ENCODE assay signal across 1 cellular context in genomic region chr7:143765672-143766071, GRCh38. TPM values are rescaled to one million over a fixed set of nuclear protein-coding genes. Genes with fewer than 3 reads are reported as not detected.
"Had no signal": no experiment of that assay in that cellular context is flagged by ENCODE, and none has a peak within 500 bp of the region (broad histone marks: within the 10 kb centered on the region; RNA-seq: fewer than 3 reads in every experiment).

No MANE protein-coding gene starts in this region.

RNA-seq across cellular contexts. Expression of gene CTAGE6, which starts 8.2 kb away (rescaled TPM):
- total RNA-seq: neural crest cell had no signal
